Comparison of ENCODE assay signal across 7 cellular contexts in the genomic region with DNA sequence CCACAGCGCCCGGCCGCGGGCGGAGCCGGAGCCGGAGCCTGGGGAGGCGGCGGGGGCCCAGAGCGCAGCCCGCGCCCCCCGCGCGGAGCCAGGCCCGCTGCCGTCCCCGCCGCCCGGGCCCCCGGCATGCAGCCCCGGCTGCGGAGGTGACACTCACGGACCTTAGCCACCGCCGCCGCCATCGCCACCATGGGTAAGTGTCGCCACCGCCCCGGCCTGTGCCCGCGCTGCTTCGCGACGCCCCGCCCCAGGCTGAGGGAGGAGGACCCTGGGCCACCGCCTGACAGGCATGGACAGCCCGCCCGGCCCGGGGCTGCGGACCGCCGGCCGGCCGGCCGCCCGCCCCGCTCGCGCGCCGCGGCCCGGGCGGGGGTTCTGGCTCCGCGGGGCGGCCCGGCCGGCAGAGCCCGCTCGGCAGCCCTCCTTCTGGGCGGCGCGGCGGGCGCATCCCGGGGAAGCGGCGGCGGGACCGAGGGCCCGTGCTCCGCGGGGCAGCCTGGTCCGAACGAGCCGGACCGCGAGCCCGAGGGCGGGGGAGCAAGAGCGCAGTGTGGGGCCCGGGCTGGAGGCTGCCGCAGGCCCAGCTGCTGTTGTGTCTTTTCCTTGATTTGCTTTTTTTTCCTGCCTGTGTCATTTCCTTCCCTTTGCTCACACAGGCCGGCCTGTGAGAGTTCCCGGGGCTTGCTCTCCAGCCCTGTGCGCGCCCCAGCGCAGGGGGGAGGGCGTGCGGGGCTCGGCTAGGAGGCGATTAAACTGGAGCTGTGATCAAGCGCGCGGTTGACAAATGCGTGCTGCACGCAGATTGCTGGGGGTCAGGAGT. TPM values are rescaled to one million over a fixed set of nuclear protein-coding genes. Genes with fewer than 3 reads are reported as not detected.
DNase-seq lines count a peak whose midpoint lies in the region; ATAC-seq and TF ChIP-seq lines count a peak whose summit lies in the region.

No MANE protein-coding gene starts in this region.

- no peaks in the 10 kb centered on the region for H3K27me3 ChIP-seq in kidney epithelial cell (ENCODE audit: control insufficient read depth, insufficient read depth, low read length)

- ATAC-seq in GM18498 (IDR thresholded peaks at IDR 0.05; ENCODE audit: unreplicated experiment) (peak; percentile 33), HG02642 (IDR thresholded peaks at IDR 0.05; ENCODE audit: poor library complexity, unreplicated experiment) (peak; percentile 30)
- ATAC-seq in activated CD4-positive, CD25-positive, alpha-beta regulatory T cell treated with anti-CD3 and anti-CD28 coated beads, Interleukin-2, amount 50 U/mL, for 24 hours, result peak; percentile 21 to 23

- peak; percentile 18 for DNase-seq in NCI-H146 treated with DMSO at 0.1 percent for 48 hours (lab: John Stamatoyannopoulos, UW; ENCODE audit: unreplicated experiment)
- peak; percentile 58 for DNase-seq in cerebellum (ENCODE audit: low spot score)
- DNase-seq in kidney epithelial cell (ENCODE audit: low read depth), result no peak
- peak; percentile 17 to 47 for DNase-seq in stimulated activated CD4-positive, alpha-beta T cell treated with anti-CD3 and anti-CD28 coated beads, Interleukin-12 subunit alpha, Interleukin-12 subunit beta, amount 100 ng/mL, for 24 hours (ENCODE audit: low read depth in 2 of 2)

- peak overlapping the region; percentile 64 for H3K4me3 ChIP-seq in kidney epithelial cell (ENCODE audit: low read depth, low read length)

- no peaks in the 10 kb centered on the region for H3K36me3 ChIP-seq in kidney epithelial cell (ENCODE audit: control insufficient read depth, insufficient read depth, low read length)

- no peak for TF ChIP-seq CTCF in kidney epithelial cell (IDR thresholded peaks at IDR 0.05; ENCODE audit: insufficient read depth, low read length, poor library complexity, severe bottlenecking)

RNA-seq across cellular contexts. Expression of gene MAP3K3, which starts 0.6 kb away (rescaled TPM):
- total RNA-seq in cerebellum (28.9 TPM), kidney epithelial cell (19.8 and 25.1 TPM in 2 replicates)

RNA-seq across cellular contexts. Expression of gene TACO1, which starts 22.1 kb away (rescaled TPM):
- 8.0 TPM for total RNA-seq in cerebellum
- 24.7 and 24.9 TPM in 2 replicates for total RNA-seq in kidney epithelial cell
